22 cellular contexts compared by ENCODE assay signal in genomic region chr2:241038374-241039180, GRCh38. TPM values are rescaled to one million over a fixed set of nuclear protein-coding genes. Genes with fewer than 3 reads are reported as not detected.
DNase-seq lines count a peak whose midpoint lies in the region; ATAC-seq and TF ChIP-seq lines count a peak whose summit lies in the region.
"Had no signal": no experiment of that assay in that cellular context is flagged by ENCODE, and none has a peak within 500 bp of the region (broad histone marks: within the 10 kb centered on the region; RNA-seq: fewer than 3 reads in every experiment).

No MANE protein-coding gene starts in this region.

- ATAC-seq in aorta (ENCODE audit: low FRiP score), result no peak
- ATAC-seq in HG03432 (IDR thresholded peaks at IDR 0.05; ENCODE audit: unreplicated experiment), result no peak

- H3K27ac ChIP-seq in aorta (ENCODE audit: low read depth in 1 of 2, low read length in 2 of 2), result no peak overlapping the region
- H3K27ac ChIP-seq: hepatocyte, PC-9, SJSA1 had no signal

- H3K36me3 ChIP-seq in GM06990 (ENCODE audit: control insufficient read depth, insufficient read depth, low read length) (peaks cover 3% of the 10 kb centered on the region), aorta (ENCODE audit: control insufficient read depth in 1 of 2, insufficient read depth in 2 of 2, low read length in 1 of 2) (peaks cover 0 to 8% of the 10 kb centered on the region in 2 donors)

- intact Hi-C loops in activated T-helper 2 cell treated with anti-CD3 and anti-CD28 coated beads, Interferon-gamma antibody, Interleukin-2, Interleukin-4, amounts not matched to agents 10 μg/mL and 5 μg/mL and 100 μg/mL, durations not matched to agents 14 hours and 24 hours and 36 hours (cut with micrococcal nuclease), result no loop called here
- intact Hi-C loops in aorta (cut with DNase I), result no loop called here

- no peaks in the 10 kb centered on the region for H3K9me3 ChIP-seq in aorta (ENCODE audit: control insufficient read depth, low read length)
- H3K9me3 ChIP-seq: SJSA1 had no signal

- H3K9me3 Mint-ChIP-seq in activated T-cell treated with anti-CD3 and anti-CD28 coated beads, Interleukin-2, amount 50 U/mL, for 24 hours, result no peaks in the 10 kb centered on the region
- H3K9me3 Mint-ChIP-seq in activated T-helper 2 cell treated with anti-CD3 and anti-CD28 coated beads, Interferon-gamma antibody, Interleukin-2, Interleukin-4, amounts not matched to agents 10 μg/mL and 5 μg/mL and 100 μg/mL, durations not matched to agents 14 hours and 24 hours and 36 hours, result no peaks in the 10 kb centered on the region
- no peaks in the 10 kb centered on the region for H3K9me3 Mint-ChIP-seq in osteocyte (ENCODE audit: unreplicated experiment)
- H3K9me3 Mint-ChIP-seq: dendritic cell treated with granulocyte-macrophage colony-stimulating factor and Interleukin-4, amounts not matched to agents 40 ng/mL and 50 ng/mL, for 4 days had no signal

- no peak overlapping the region for H3K27ac Mint-ChIP-seq in activated T-cell treated with anti-CD3 and anti-CD28 coated beads, Interleukin-2, amount 50 U/mL, for 24 hours
- H3K27ac Mint-ChIP-seq in activated T-helper 2 cell treated with anti-CD3 and anti-CD28 coated beads, Interferon-gamma antibody, Interleukin-2, Interleukin-4, amounts not matched to agents 10 μg/mL and 5 μg/mL and 100 μg/mL, durations not matched to agents 14 hours and 24 hours and 36 hours, result no peak overlapping the region
- no peak overlapping the region for H3K27ac Mint-ChIP-seq in osteocyte (ENCODE audit: unreplicated experiment)
- H3K27ac Mint-ChIP-seq: dendritic cell treated with granulocyte-macrophage colony-stimulating factor and Interleukin-4, amounts not matched to agents 40 ng/mL and 50 ng/mL, for 4 days; nephron had no signal

- no peaks in the 10 kb centered on the region; the same call in 1 of the 2 replicates for H3K27me3 ChIP-seq in GM06990 (replicated peaks; ENCODE audit: control insufficient read depth, insufficient read depth, low read length)
- no peaks in the 10 kb centered on the region for H3K27me3 ChIP-seq in aorta (ENCODE audit: control insufficient read depth in 1 of 2, insufficient read depth in 2 of 2, low read length in 1 of 2)
- H3K27me3 ChIP-seq: SJSA1 had no signal

- peak overlapping the region; percentile 31; the same call in 1 of the 2 replicates for H3K4me3 ChIP-seq in GM06990 (replicated peaks; ENCODE audit: low read depth, low read length)
- no peak overlapping the region for H3K4me3 ChIP-seq in aorta (ENCODE audit: low read length in 2 of 2)
- H3K4me3 ChIP-seq: hepatocyte, PC-9, SJSA1 had no signal

- no peak for DNase-seq in activated T-cell treated with anti-CD3 and anti-CD28 coated beads, Interleukin-2, amount 50 U/mL, for 24 hours
- no peak for DNase-seq in activated T-cell treated with anti-CD3 and anti-CD28 coated beads, Interleukin-2, amount 50 U/mL, for 48 hours
- DNase-seq in GM06990 (ENCODE audit: extremely low read depth, insufficient read length), result no peak
- DNase-seq in activated T-helper 2 cell treated with anti-CD3 and anti-CD28 coated beads, Interferon-gamma antibody, Interleukin-2, Interleukin-4, amounts not matched to agents 10 μg/mL and 5 μg/mL and 100 μg/mL, durations not matched to agents 14 hours and 24 hours and 36 hours (ENCODE audit: low spot score), result no peak
- DNase-seq in osteocyte (ENCODE audit: extremely low spot score, unreplicated experiment), result peak; percentile 82
- no peak for DNase-seq in H4 (ENCODE audit: low spot score)
- no peak for DNase-seq in aorta
- DNase-seq: activated CD4-positive, alpha-beta T cell treated with anti-CD3 and anti-CD28 coated beads for 4 hours; DMS53; islet precursor cell; KG1; mammary epithelial cell; NCI-H187 treated with DMSO at 0.1 percent for 48 hours; NCI-H226; PC-9; small intestine; stimulated activated CD4-positive, alpha-beta T cell treated with anti-CD3 and anti-CD28 coated beads, Interleukin-4, amount 100 ng/mL, for 1 hour had no signal

- H3K4me1 ChIP-seq in aorta (ENCODE audit: control insufficient read depth in 1 of 2, insufficient read depth in 2 of 2, low read length in 2 of 2), result no peaks in the 10 kb centered on the region

- no peaks in the 10 kb centered on the region for H3K27me3 Mint-ChIP-seq in activated T-cell treated with anti-CD3 and anti-CD28 coated beads, Interleukin-2, amount 50 U/mL, for 24 hours
- H3K27me3 Mint-ChIP-seq in activated T-helper 2 cell treated with anti-CD3 and anti-CD28 coated beads, Interferon-gamma antibody, Interleukin-2, Interleukin-4, amounts not matched to agents 10 μg/mL and 5 μg/mL and 100 μg/mL, durations not matched to agents 14 hours and 24 hours and 36 hours (ENCODE audit: low read depth), result peaks cover 7% of the 10 kb centered on the region
- H3K27me3 Mint-ChIP-seq in osteocyte (ENCODE audit: unreplicated experiment), result peaks cover 35% of the 10 kb centered on the region

- TF ChIP-seq CTCF in GM06990 (IDR thresholded peaks at IDR 0.05; ENCODE audit: insufficient read depth, low read length, poor library complexity, severe bottlenecking), result no peak
- no peak for TF ChIP-seq CTCF in osteocyte (IDR thresholded peaks at IDR 0.05)

- peaks cover 30% of the 10 kb centered on the region for H3K4me1 Mint-ChIP-seq in activated T-cell treated with anti-CD3 and anti-CD28 coated beads, Interleukin-2, amount 50 U/mL, for 24 hours (ENCODE audit: low read depth)
- H3K4me1 Mint-ChIP-seq in activated T-helper 2 cell treated with anti-CD3 and anti-CD28 coated beads, Interferon-gamma antibody, Interleukin-2, Interleukin-4, amounts not matched to agents 10 μg/mL and 5 μg/mL and 100 μg/mL, durations not matched to agents 14 hours and 24 hours and 36 hours (ENCODE audit: low read depth), result peaks cover 20% of the 10 kb centered on the region
- H3K4me1 Mint-ChIP-seq in osteocyte (ENCODE audit: unreplicated experiment), result no peaks in the 10 kb centered on the region
- H3K4me1 Mint-ChIP-seq: nephron had no signal

- peak overlapping the region; percentile 49 for H3K4me3 Mint-ChIP-seq in activated T-cell treated with anti-CD3 and anti-CD28 coated beads, Interleukin-2, amount 50 U/mL, for 24 hours
- H3K4me3 Mint-ChIP-seq in activated T-helper 2 cell treated with anti-CD3 and anti-CD28 coated beads, Interferon-gamma antibody, Interleukin-2, Interleukin-4, amounts not matched to agents 10 μg/mL and 5 μg/mL and 100 μg/mL, durations not matched to agents 14 hours and 24 hours and 36 hours (ENCODE audit: low read depth), result peak overlapping the region; percentile 71
- no peak overlapping the region for H3K4me3 Mint-ChIP-seq in osteocyte (ENCODE audit: unreplicated experiment)
- H3K4me3 Mint-ChIP-seq: dendritic cell treated with granulocyte-macrophage colony-stimulating factor and Interleukin-4, amounts not matched to agents 40 ng/mL and 50 ng/mL, for 4 days had no signal

- 92 to 93% methylated on average over 19 to 20 of the region's 20 CpGs for WGBS in aorta, 2 donors

- H3K36me3 Mint-ChIP-seq in activated T-cell treated with anti-CD3 and anti-CD28 coated beads, Interleukin-2, amount 50 U/mL, for 24 hours (ENCODE audit: low read depth), result peaks cover 2% of the 10 kb centered on the region
- H3K36me3 Mint-ChIP-seq in activated T-helper 2 cell treated with anti-CD3 and anti-CD28 coated beads, Interferon-gamma antibody, Interleukin-2, Interleukin-4, amounts not matched to agents 10 μg/mL and 5 μg/mL and 100 μg/mL, durations not matched to agents 14 hours and 24 hours and 36 hours (ENCODE audit: low read depth), result no peaks in the 10 kb centered on the region
- H3K36me3 Mint-ChIP-seq in osteocyte (ENCODE audit: unreplicated experiment), result peaks cover 4% of the 10 kb centered on the region

RNA-seq across cellular contexts. Expression of gene SNED1, which starts 40.2 kb away (rescaled TPM):
- 1.5 and 1.7 TPM in 2 replicates for total RNA-seq in activated T-helper 2 cell treated with anti-CD3 and anti-CD28 coated beads, Interferon-gamma antibody, Interleukin-2, Interleukin-4, amounts not matched to agents 10 μg/mL and 5 μg/mL and 100 μg/mL, durations not matched to agents 14 hours and 24 hours and 36 hours
- total RNA-seq in osteocyte, result 17.6 and 19.4 TPM in 2 replicates
- total RNA-seq in H4 (2014; rRNA removed; shearing (Covaris generic)), result 1.7 and 2.6 TPM in 2 replicates
- total RNA-seq in aorta, result 100 to 1,000 TPM; 108 to 149 TPM
- polyA plus RNA-seq in aorta, result 10 to 100 TPM in 1 of 2 donors, 1 to 10 TPM in 1; 5.9 to 27.3 TPM
